In genomic region chr4:132651193-132651592, GRCh38 we compare ENCODE assay signal across 1 cellular context.
TF ChIP-seq lines count a peak whose summit lies in the region.

No MANE protein-coding gene starts in this region.

TF ChIP-seq in GM23338, 12 proteins besides CTCF, POLR2A, EP300 and RAD21:
- no peak for TF ChIP-seq ZNF462 (CRISPR knock-in tag; IDR thresholded peaks at IDR 0.05)
- no peak for TF ChIP-seq NANOG (IDR thresholded peaks at IDR 0.05; ENCODE audit: borderline replicate concordance)
- no peak for TF ChIP-seq POLR2AphosphoS5 (IDR thresholded peaks at IDR 0.05; ENCODE audit: low read depth)
- TF ChIP-seq STAT1 (IDR thresholded peaks at IDR 0.05; ENCODE audit: unreplicated experiment), result no peak
- TF ChIP-seq ZNF331 (CRISPR knock-in tag; IDR thresholded peaks at IDR 0.05; ENCODE audit: low read depth), result no peak
- TF ChIP-seq ZNF114 (CRISPR knock-in tag; IDR thresholded peaks at IDR 0.05), result no peak
- TF ChIP-seq JUNB (IDR thresholded peaks at IDR 0.05; ENCODE audit: unreplicated experiment), result no peak
- no peak for TF ChIP-seq REST (IDR thresholded peaks at IDR 0.05; ENCODE audit: unreplicated experiment)
- TF ChIP-seq CREB1 (CRISPR knock-in tag; IDR thresholded peaks at IDR 0.05; ENCODE audit: low read depth), result no peak
- no peak for TF ChIP-seq EZH2 (IDR thresholded peaks at IDR 0.05; ENCODE audit: low read depth, unreplicated experiment)
- TF ChIP-seq ETS1 (IDR thresholded peaks at IDR 0.05), result no peak
- TF ChIP-seq EZH2phosphoT487 (IDR thresholded peaks at IDR 0.05; ENCODE audit: unreplicated experiment), result no peak
